Comparison of ENCODE assay signal across 1 cellular context in genomic region chr5:33905381-33905780, GRCh38.
TF ChIP-seq lines count a peak whose summit lies in the region.

No MANE protein-coding gene starts in this region.

TF ChIP-seq in IMR-90, 13 proteins besides CTCF, POLR2A, EP300 and RAD21:
- TF ChIP-seq MXI1 (IDR thresholded peaks at IDR 0.05; ENCODE audit: borderline replicate concordance, low read depth, low read length) (no peak), MAZ (IDR thresholded peaks at IDR 0.05; ENCODE audit: borderline replicate concordance, low read depth, low read length) (no peak), SMC3 (IDR thresholded peaks at IDR 0.05; ENCODE audit: low read depth, low read length) (no peak), FOS (IDR thresholded peaks at IDR 0.05; ENCODE audit: low read depth, low read length) (no peak), NFE2L2 (IDR thresholded peaks at IDR 0.05; ENCODE audit: low read depth, low read length) (no peak), BHLHE40 (IDR thresholded peaks at IDR 0.05; ENCODE audit: low read depth, low read length) (no peak), MAFK (IDR thresholded peaks at IDR 0.05; ENCODE audit: low read depth, low read length) (no peak), CHD1 (IDR thresholded peaks at IDR 0.05; ENCODE audit: low read depth, low read length) (no peak), CEBPB (IDR thresholded peaks at IDR 0.05; ENCODE audit: low read depth, low read length) (no peak), RFX5 (IDR thresholded peaks at IDR 0.05; ENCODE audit: low read depth, low read length) (no peak)
- TF ChIP-seq, protein P1, sequence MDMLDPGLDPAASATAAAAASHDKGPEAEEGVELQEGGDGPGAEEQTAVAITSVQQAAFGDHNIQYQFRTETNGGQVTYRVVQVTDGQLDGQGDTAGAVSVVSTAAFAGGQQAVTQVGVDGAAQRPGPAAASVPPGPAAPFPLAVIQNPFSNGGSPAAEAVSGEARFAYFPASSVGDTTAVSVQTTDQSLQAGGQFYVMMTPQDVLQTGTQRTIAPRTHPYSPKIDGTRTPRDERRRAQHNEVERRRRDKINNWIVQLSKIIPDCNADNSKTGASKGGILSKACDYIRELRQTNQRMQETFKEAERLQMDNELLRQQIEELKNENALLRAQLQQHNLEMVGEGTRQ (IDR thresholded peaks at IDR 0.05; ENCODE audit: low read depth, low read length) = no peak
